1 cellular context compared by ENCODE assay signal in the genomic region with DNA sequence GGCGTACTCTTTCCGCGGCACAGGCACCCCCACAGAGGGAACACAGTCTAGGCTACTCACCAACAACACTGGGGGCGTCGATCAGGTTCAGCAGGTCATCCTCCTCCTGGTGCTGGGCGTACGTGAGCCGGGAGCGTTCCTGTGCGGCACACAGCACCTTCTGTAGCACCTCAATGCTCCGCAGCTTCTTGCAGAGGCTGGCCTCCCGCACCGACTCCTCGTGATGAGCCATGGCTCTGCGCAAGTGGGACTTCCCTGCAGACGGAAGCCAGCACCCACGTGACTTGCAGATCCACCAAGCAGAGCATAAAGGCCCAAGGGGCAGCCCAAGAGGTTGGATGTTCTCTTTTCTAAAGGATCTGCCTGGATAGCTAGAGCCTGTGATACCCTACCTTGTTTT. TPM values are rescaled to one million over a fixed set of nuclear protein-coding genes. Genes with fewer than 3 reads are reported as not detected.
"Had no signal": no experiment of that assay in that cellular context is flagged by ENCODE, and none has a peak within 500 bp of the region (broad histone marks: within the 10 kb centered on the region; RNA-seq: fewer than 3 reads in every experiment).

No MANE protein-coding gene starts in this region.

RNA-seq across cellular contexts. Expression of a gene that starts 23.9 kb away (rescaled TPM):
- total RNA-seq: left ventricle myocardium superior had no signal
